Comparison of ENCODE assay signal across 8 cellular contexts in the genomic region with DNA sequence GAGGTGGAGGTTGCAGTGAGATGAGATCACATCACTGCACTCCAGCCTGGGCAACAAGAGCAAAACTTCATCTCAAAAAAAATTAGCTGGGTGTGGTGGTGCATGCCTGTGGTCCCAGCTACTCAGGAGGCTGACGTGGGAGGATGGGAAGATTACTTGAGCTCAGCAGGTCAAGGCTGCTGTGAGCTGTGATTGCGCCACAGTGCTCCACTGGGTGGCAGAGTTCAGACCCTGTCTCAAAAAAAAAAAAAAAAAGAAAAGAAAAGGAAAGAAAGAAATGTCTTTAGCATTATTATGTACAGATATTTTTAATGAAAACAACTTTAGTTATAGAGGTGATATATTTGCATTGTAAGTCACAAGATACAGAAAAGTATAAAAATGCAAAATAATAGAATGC. TPM values are rescaled to one million over a fixed set of nuclear protein-coding genes. Genes with fewer than 3 reads are reported as not detected.
DNase-seq lines count a peak whose midpoint lies in the region; ATAC-seq and TF ChIP-seq lines count a peak whose summit lies in the region.
"Not testable (repeated sequence)": the region's sequence is repeated elsewhere in the genome, so short reads cannot be mapped to it uniquely, and the experiment has no call there.

No MANE protein-coding gene starts in this region.

- not testable (repeated sequence) for H3K23ac ChIP-seq in IMR-90 (ENCODE audit: low read depth, low read length)

- dilution Hi-C loops in IMR-90 (cut with HindIII; ENCODE audit: low sequenced_read_pairs, unreplicated experiment) = not testable (repeated sequence)

- DNase-seq in GF-D8 (lab: John Stamatoyannopoulos, UW) (peak; percentile 12), IMR-90 (peak; percentile 52), OCI-LY7 (ENCODE audit: low spot score) (peak; percentile 75), astrocyte of the hippocampus (ENCODE audit: low read depth, low spot score) (peak; percentile 51), globus pallidus (ENCODE audit: low spot score) (peak; percentile 23), upper lobe of left lung (peak in 1 of 2 donors; percentile 82)
- DNase-seq in activated B cell treated with CpG ODN at 0.5 μM for 24 hours = not testable (repeated sequence)
- peak in 8 of 10 donors; percentile 9 to 66 (median 21) for DNase-seq in naive thymus-derived CD8-positive, alpha-beta T cell

- not testable (repeated sequence) for H3K14ac ChIP-seq in IMR-90 (replicated peaks; ENCODE audit: low read depth, low read length)

- TF ChIP-seq EP300 in upper lobe of left lung (IDR thresholded peaks at IDR 0.05) = not testable (repeated sequence)

- not testable (repeated sequence) for H3K4me2 ChIP-seq in IMR-90 (ENCODE audit: low read depth, low read length)
- H3K4me2 ChIP-seq in OCI-LY7 (ENCODE audit: low read length) = peak overlapping the region; percentile 43

- not testable (repeated sequence) for H2AK9ac ChIP-seq in IMR-90 (replicated peaks; ENCODE audit: low read depth, low read length, poor library complexity)

- not testable (repeated sequence) for H2BK5ac ChIP-seq in IMR-90 (ENCODE audit: low read depth, low read length, poor library complexity, severe bottlenecking)

- not testable (repeated sequence) for H2AFZ ChIP-seq in IMR-90 (replicated peaks; ENCODE audit: low read length, poor library complexity)
- H2AFZ ChIP-seq in OCI-LY7 (ENCODE audit: low read length) = peak overlapping the region; percentile 26; the same call in 1 of the 2 replicates

- H3K27ac ChIP-seq in IMR-90 (ENCODE audit: insufficient read depth, low read length); OCI-LY7 (ENCODE audit: low read depth, low read length, poor library complexity, severe bottlenecking): not testable (repeated sequence)
- peak overlapping the region in 3 of 4 donors; percentile 75 to 84 (median 80) for H3K27ac ChIP-seq in upper lobe of left lung

- not testable (repeated sequence) for H4K91ac ChIP-seq in IMR-90 (ENCODE audit: insufficient read depth, low read depth, low read length)

- not testable (repeated sequence) for H3K18ac ChIP-seq in IMR-90 (ENCODE audit: low read depth, low read length)

- not testable (repeated sequence) for TF ChIP-seq POLR2A in IMR-90 (IDR thresholded peaks at IDR 0.05; ENCODE audit: low read depth, low read length); upper lobe of left lung (IDR thresholded peaks at IDR 0.05)

- H2BK15ac ChIP-seq in IMR-90 (ENCODE audit: low read depth, low read length) = not testable (repeated sequence)

- not testable (repeated sequence) for H3K4me3 ChIP-seq in IMR-90 (ENCODE audit: insufficient read depth, low read depth, low read length); OCI-LY7 (ENCODE audit: low read depth, low read length, poor library complexity, severe bottlenecking); upper lobe of left lung

- H3K9me2 ChIP-seq in OCI-LY7 (ENCODE audit: insufficient read depth, low read length) = not testable (repeated sequence)

- H4K8ac ChIP-seq in IMR-90 (ENCODE audit: low read depth in 2 of 2, low read length in 2 of 2) = not testable (repeated sequence)

- not testable (repeated sequence) for H3K36me3 ChIP-seq in IMR-90 (ENCODE audit: control insufficient read depth, insufficient read depth, low read length); OCI-LY7 (ENCODE audit: insufficient read depth, low read length); upper lobe of left lung

- ATAC-seq in IMR-90 (ENCODE audit: low read depth) (peak; percentile 52), upper lobe of left lung (ENCODE audit: low FRiP score in 2 of 2) (peak; percentile 68 to 73)
- ATAC-seq in activated B cell treated with CpG ODN at 0.5 μM for 24 hours (ENCODE audit: low read depth) = not testable (repeated sequence)
- peak in 1 of 2 donors; percentile 19 for ATAC-seq in naive thymus-derived CD8-positive, alpha-beta T cell

- H3K27me3 Mint-ChIP-seq in activated B cell treated with CpG ODN at 0.5 μM for 24 hours; naive thymus-derived CD8-positive, alpha-beta T cell: not testable (repeated sequence)

- not testable (repeated sequence) for H2BK20ac ChIP-seq in IMR-90 (ENCODE audit: low read depth, low read length)

- H3K4ac ChIP-seq in IMR-90 (ENCODE audit: low read depth, low read length) = not testable (repeated sequence)

- H3K9me3 ChIP-seq in IMR-90 (ENCODE audit: control insufficient read depth, insufficient read depth, low read length); OCI-LY7 (ENCODE audit: low read length); upper lobe of left lung: not testable (repeated sequence)

- H2AK5ac ChIP-seq in IMR-90 (ENCODE audit: low read depth, low read length) = not testable (repeated sequence)

- H3K9me1 ChIP-seq in IMR-90 (ENCODE audit: insufficient read depth, low read length) = not testable (repeated sequence)

- H3K27ac Mint-ChIP-seq in activated B cell treated with CpG ODN at 0.5 μM for 24 hours = peak overlapping the region; percentile 56
- peak overlapping the region; percentile 61 to 93 (median 88) for H3K27ac Mint-ChIP-seq in naive thymus-derived CD8-positive, alpha-beta T cell

- H3K79me2 ChIP-seq in OCI-LY7 (ENCODE audit: insufficient read depth, low read depth, low read length) = peaks cover 12% of the 10 kb centered on the region; the same call in 1 of the 2 replicates

- BruUV-seq in IMR-90 (replicated peaks; lab: Mats Ljungman, UMichigan); OCI-LY7 (replicated peaks; lab: Mats Ljungman, UMichigan): not testable (repeated sequence)

- intact Hi-C loops in IMR-90 (cut with micrococcal nuclease) = not testable (repeated sequence)
- intact Hi-C loops in OCI-LY7 (cut with micrococcal nuclease; ENCODE audit: unreplicated experiment) = loop anchor here (2.0 to 10.0 kb wide), 5 partner anchors 19 to 189 kb away; partner anchors contain the start of gene GRSF1
- intact Hi-C loops in activated B cell treated with CpG ODN at 0.5 μM for 24 hours (cut with micrococcal nuclease) = loop anchor here (5.0 kb wide), 2 partner anchors 36 to 191 kb away; no protein-coding TSS in a partner anchor

- not testable (repeated sequence) for H3K9ac ChIP-seq in IMR-90 (ENCODE audit: low read depth, low read length)

- not testable (repeated sequence) for H2BK120ac ChIP-seq in IMR-90 (ENCODE audit: low read depth, low read length)

- in situ Hi-C loops in IMR-90 (cut with MboI; ENCODE audit: low sequenced_read_pairs) = not testable (repeated sequence)

- CTCF ChIA-PET in IMR-90 (lab: Yijun Ruan, JAX) (interaction anchor here (0.5 to 1.0 kb wide), 3 partner anchors 13 to 22 kb away, joined by 3 read pairs; no protein-coding TSS in a partner anchor), OCI-LY7 (lab: Charles Lee; ENCODE audit: unreplicated experiment) (interaction anchor here (0.6 to 2.8 kb wide), 4 partner anchors 9 to 122 kb away, joined by 3 to 18 read pairs (median 4); no protein-coding TSS in a partner anchor), activated B cell treated with CpG ODN at 0.5 μM for 24 hours (lab: Charles Lee) (interaction anchor here (0.9 to 4.2 kb wide), 19 partner anchors 9 to 274 kb away, joined by 3 to 50 read pairs (median 8); partner anchors contain the start of genes DCK, GRSF1, MOB1B and RUFY3)

- POLR2A ChIA-PET in IMR-90 (lab: Charles Lee; ENCODE audit: unreplicated experiment) = not testable (repeated sequence)
- POLR2A ChIA-PET in OCI-LY7 (lab: Charles Lee) (interaction anchor here (0.6 to 4.8 kb wide), 16 partner anchors 8 to 206 kb away, joined by 3 to 44 read pairs (median 4); partner anchors contain the start of genes GRSF1, RUFY3 and UTP3), activated B cell treated with CpG ODN at 0.5 μM for 24 hours (lab: Charles Lee) (interaction anchor here (0.7 to 5.7 kb wide), 14 partner anchors 14 to 259 kb away, joined by 3 to 91 read pairs (median 8); partner anchors contain the start of genes DCK, GRSF1, MOB1B and UTP3)
- POLR2A ChIA-PET in naive thymus-derived CD8-positive, alpha-beta T cell (lab: Charles Lee) = interaction anchor here (0.6 to 5.7 kb wide), 10 partner anchors 13 to 214 kb away, joined by 3 to 124 read pairs (median 6); partner anchors contain the start of genes GRSF1, MOB1B, RUFY3 and UTP3

- peaks cover 27% of the 10 kb centered on the region; the same call in 1 of the 2 replicates for H4K20me1 ChIP-seq in IMR-90 (ENCODE audit: insufficient read depth, low read length)
- H4K20me1 ChIP-seq in OCI-LY7 (ENCODE audit: insufficient read depth, low read length) = not testable (repeated sequence)

- not testable (repeated sequence) for TF ChIP-seq RAD21 in IMR-90 (IDR thresholded peaks at IDR 0.05; ENCODE audit: low read length)

- TF ChIP-seq CTCF in IMR-90 (conservative IDR thresholded peaks at IDR 0.05; ENCODE audit: low read depth, low read length); activated B cell treated with CpG ODN at 0.5 μM for 24 hours (IDR thresholded peaks at IDR 0.05): not testable (repeated sequence)
- TF ChIP-seq CTCF in OCI-LY7 (conservative IDR thresholded peaks at IDR 0.05; ENCODE audit: low read length) (peak; percentile 78), upper lobe of left lung (IDR thresholded peaks at IDR 0.05) (peak in 1 of 6 experiments; percentile 8)

- not testable (repeated sequence) for H3K36me3 Mint-ChIP-seq in activated B cell treated with CpG ODN at 0.5 μM for 24 hours (ENCODE audit: low read depth); naive thymus-derived CD8-positive, alpha-beta T cell

- H3K4me3 Mint-ChIP-seq in activated B cell treated with CpG ODN at 0.5 μM for 24 hours = peak overlapping the region; percentile 63
- H3K4me3 Mint-ChIP-seq in naive thymus-derived CD8-positive, alpha-beta T cell = peak overlapping the region; percentile 50 to 80 (median 70)

- H3K79me1 ChIP-seq in IMR-90 (ENCODE audit: low read depth in 1 of 2, low read length in 2 of 2) = peaks cover 15 to 57% of the 10 kb centered on the region in 2 experiments

- WGBS in IMR-90 (ENCODE audit: extremely low coverage in 2 of 2, insufficient read length in 1 of 2), 2 experiments = no CpG with 5 or more reads among the region's 2 CpGs
- 49 to 52% methylated on average over 2 of the region's 2 CpGs for WGBS in upper lobe of left lung, 2 donors

- not testable (repeated sequence) for H3K56ac ChIP-seq in IMR-90 (ENCODE audit: extremely low read depth, insufficient read depth, low read length)

- H3K4me1 Mint-ChIP-seq in activated B cell treated with CpG ODN at 0.5 μM for 24 hours = peaks cover 52% of the 10 kb centered on the region
- H3K4me1 Mint-ChIP-seq in naive thymus-derived CD8-positive, alpha-beta T cell = peaks cover 15 to 56% (median 54%) of the 10 kb centered on the region in 4 donors

- H4K5ac ChIP-seq in IMR-90 (ENCODE audit: low read depth, low read length) = not testable (repeated sequence)

- H3K4me1 ChIP-seq in IMR-90 (ENCODE audit: control insufficient read depth, insufficient read depth, low read length) = not testable (repeated sequence)
- H3K4me1 ChIP-seq in OCI-LY7 (ENCODE audit: insufficient read depth, low read length, poor library complexity, severe bottlenecking) = peaks cover 53% of the 10 kb centered on the region
- H3K4me1 ChIP-seq in upper lobe of left lung = peaks cover 31 to 40% (median 36%) of the 10 kb centered on the region in 4 donors

- not testable (repeated sequence) for H3K9me3 Mint-ChIP-seq in activated B cell treated with CpG ODN at 0.5 μM for 24 hours; naive thymus-derived CD8-positive, alpha-beta T cell

- H3K27me3 ChIP-seq in IMR-90 (ENCODE audit: control insufficient read depth, insufficient read depth, low read length); upper lobe of left lung: not testable (repeated sequence)

RNA-seq across cellular contexts. Expression of gene RUFY3, which starts 14.2 kb away (rescaled TPM):
- total RNA-seq in IMR-90 (2012; rRNA removed) (28.9 and 41.1 TPM in 2 replicates), OCI-LY7 (2022) (42.6 and 52.2 TPM in 2 replicates), activated B cell treated with CpG ODN at 0.5 μM for 24 hours (55.0 and 69.4 TPM in 2 replicates), upper lobe of left lung (100 to 1,000 TPM in 2 of 6 donors, 10 to 100 TPM in 4; 65.1 to 161 (median 80.8) TPM)
- 19.6 and 20.3 TPM in 2 replicates for polyA plus RNA-seq in IMR-90 (2012; rRNA removed)
- 3.6 and 4.6 TPM in 2 replicates for polyA plus RNA-seq in IMR-90 (2012; cell fraction: cytosol; rRNA removed)
- polyA plus RNA-seq in IMR-90 (2012; cell fraction: nucleus; rRNA removed; ENCODE audit: low replicate concordance) = 18.9 and 93.0 TPM in 2 replicates
- total RNA-seq in OCI-LY7 (2014; rRNA removed; shearing (Covaris generic)) = 36.4 and 38.2 TPM in 2 replicates
- 10 to 100 TPM; 41.9 to 42.9 TPM for total RNA-seq in naive thymus-derived CD8-positive, alpha-beta T cell
- 1 to 10 TPM; 8.4 to 9.3 (median 8.6) TPM for polyA plus RNA-seq in naive thymus-derived CD8-positive, alpha-beta T cell

RNA-seq across cellular contexts. Expression of gene UTP3, which starts 47.6 kb away (rescaled TPM):
- total RNA-seq in IMR-90 (2012; rRNA removed) = 14.9 and 26.1 TPM in 2 replicates
- polyA plus RNA-seq in IMR-90 (2012; rRNA removed) = 29.8 and 30.7 TPM in 2 replicates
- 9.5 and 9.7 TPM in 2 replicates for polyA plus RNA-seq in IMR-90 (2012; cell fraction: cytosol; rRNA removed)
- 3.2 and 7.0 TPM in 2 replicates for polyA plus RNA-seq in IMR-90 (2012; cell fraction: nucleus; rRNA removed; ENCODE audit: low replicate concordance)
- 34.0 and 51.5 TPM in 2 replicates for total RNA-seq in OCI-LY7 (2014; rRNA removed; shearing (Covaris generic))
- total RNA-seq in OCI-LY7 (2022) = 54.8 and 57.8 TPM in 2 replicates
- total RNA-seq in activated B cell treated with CpG ODN at 0.5 μM for 24 hours = 38.5 and 40.1 TPM in 2 replicates
- 10 to 100 TPM; 44.5 to 44.7 TPM for total RNA-seq in naive thymus-derived CD8-positive, alpha-beta T cell
- polyA plus RNA-seq in naive thymus-derived CD8-positive, alpha-beta T cell = 10 to 100 TPM in 2 of 3 donors, 1 to 10 TPM in 1; 9.7 to 20.3 (median 13.9) TPM
- 10 to 100 TPM; 18.9 to 33.4 (median 27.9) TPM for total RNA-seq in upper lobe of left lung
